ENCODE assay signal across 7 cellular contexts in the genomic region with DNA sequence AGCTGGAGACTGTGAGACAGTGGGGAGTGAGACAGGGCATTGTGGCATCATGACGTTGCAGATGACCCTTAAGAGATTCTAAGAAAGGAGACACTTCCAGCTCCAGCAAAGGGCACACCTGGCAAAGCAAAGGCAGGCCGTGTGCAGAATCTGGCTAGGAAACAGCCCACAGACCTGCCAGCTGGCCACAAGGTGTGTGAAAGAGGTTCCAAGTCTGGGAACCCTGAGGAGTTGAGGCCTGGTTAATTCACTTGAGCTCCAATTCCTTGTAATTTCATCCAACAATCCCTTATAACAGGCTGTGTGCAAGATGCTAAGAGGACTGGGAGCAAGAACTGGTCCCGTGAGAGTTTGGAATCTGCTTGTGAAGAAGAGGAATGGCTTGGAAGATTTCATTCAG.
"Had no signal": no experiment of that assay in that cellular context is flagged by ENCODE, and none has a peak within 500 bp of the region (broad histone marks: within the 10 kb centered on the region; RNA-seq: fewer than 3 reads in every experiment).

No MANE protein-coding gene starts in this region.

- H3K4me2 ChIP-seq: GM23338 had no signal

- H3K36me3 ChIP-seq: HAP-1 had no signal

- H3K9me3 Mint-ChIP-seq: GM23338, HFFc6 had no signal

- H3K9me3 ChIP-seq: HAP-1 had no signal

- H3K4me1 ChIP-seq: HAP-1 had no signal

- FAIRE-seq: HepG2 had no signal

- H2AFZ ChIP-seq: GM23338 had no signal

- H3K27ac Mint-ChIP-seq: GM23338, HFFc6, IgD-negative memory B cell had no signal

- H3K4me3 ChIP-seq: GM23338, HAP-1 had no signal

- H3K4me3 Mint-ChIP-seq: GM23338, HFFc6, IgD-negative memory B cell had no signal

- H3K27ac ChIP-seq: HL-60 had no signal

- H3K36me3 Mint-ChIP-seq: IgD-negative memory B cell had no signal

- DNase-seq: H7, HFFc6 had no signal
